In the genomic region with DNA sequence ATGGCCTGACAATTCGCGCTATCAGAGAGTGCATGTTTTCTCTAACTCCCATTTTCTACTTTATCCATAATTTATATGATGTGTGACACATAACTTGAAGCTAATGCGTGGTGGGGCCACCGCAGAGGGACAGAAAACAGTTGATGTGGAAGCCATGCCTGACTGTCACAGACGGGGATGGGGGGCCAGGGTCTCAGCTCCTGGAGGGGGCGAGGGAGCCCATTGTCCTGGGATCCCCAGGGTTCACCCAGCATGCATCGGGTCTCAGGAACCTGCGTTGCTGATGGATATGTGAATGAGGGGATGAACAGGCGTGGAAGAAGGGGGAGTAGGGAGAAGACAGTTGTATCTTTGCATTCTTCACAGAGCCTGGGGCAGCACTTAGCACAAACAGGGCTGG, we compare ENCODE assay signal across 17 cellular contexts.
"Had no signal": no experiment of that assay in that cellular context is flagged by ENCODE, and none has a peak within 500 bp of the region (broad histone marks: within the 10 kb centered on the region; RNA-seq: fewer than 3 reads in every experiment).

No MANE protein-coding gene starts in this region.

- H3K36me3 Mint-ChIP-seq: activated naive CD4-positive, alpha-beta T cell treated with anti-CD3 and anti-CD28 coated beads, Interleukin-2, amount 50 U/mL, for 24 hours; naive B cell; WTC11 had no signal

- H3K36me3 ChIP-seq: adrenal gland, ascending aorta had no signal

- H3K27ac Mint-ChIP-seq: activated naive CD4-positive, alpha-beta T cell treated with anti-CD3 and anti-CD28 coated beads, Interleukin-2, amount 50 U/mL, for 24 hours; effector memory CD8-positive, alpha-beta T cell; naive B cell; T-helper 1 cell treated with Interleukin-12 subunit alpha and Interleukin-12 subunit beta and Interleukin-4 antibody, amounts not matched to agents 30 μg/mL and 1 μg/mL, for 36 hours; WTC11 had no signal

- H3K27ac ChIP-seq: adrenal gland, ascending aorta, dorsolateral prefrontal cortex had no signal

- DNase-seq: activated CD8-positive, alpha-beta memory T cell treated with anti-CD3 and anti-CD28 coated beads for 24 hours; activated CD8-positive, alpha-beta memory T cell treated with anti-CD3 and anti-CD28 coated beads, Interleukin-2, amount 50 U/mL, for 4 hours; activated T-cell treated with anti-CD3 and anti-CD28 coated beads, Interleukin-2, amount 50 U/mL, for 24 hours; adrenal gland; dorsolateral prefrontal cortex; effector memory CD8-positive, alpha-beta T cell; hypothalamus; naive B cell; stimulated activated CD4-positive, alpha-beta T cell treated with anti-CD3 and anti-CD28 coated beads, Interleukin-4, amount 100 ng/mL, for 24 hours; stimulated activated naive CD8-positive, alpha-beta T cell treated with anti-CD3 and anti-CD28 coated beads, Interleukin-15, Interleukin-2, amounts not matched to agents 100 U/mL and 50 U/mL, for 24 hours; T1000 had no signal

- H3K4me3 Mint-ChIP-seq: activated naive CD4-positive, alpha-beta T cell treated with anti-CD3 and anti-CD28 coated beads, Interleukin-2, amount 50 U/mL, for 24 hours; activated T-cell treated with anti-CD3 and anti-CD28 coated beads, Interleukin-2, amount 50 U/mL, for 24 hours; central memory CD8-positive, alpha-beta T cell; effector memory CD8-positive, alpha-beta T cell; naive B cell; T-helper 1 cell treated with Interleukin-12 subunit alpha and Interleukin-12 subunit beta and Interleukin-4 antibody, amounts not matched to agents 30 μg/mL and 1 μg/mL, for 36 hours; WTC11 had no signal

- H3K27me3 Mint-ChIP-seq: activated naive CD4-positive, alpha-beta T cell treated with anti-CD3 and anti-CD28 coated beads, Interleukin-2, amount 50 U/mL, for 24 hours had no signal

- H3K27me3 ChIP-seq: adrenal gland, ascending aorta, dorsolateral prefrontal cortex had no signal

- H3K4me3 ChIP-seq: adrenal gland, ascending aorta, dorsolateral prefrontal cortex had no signal

- ATAC-seq: effector memory CD8-positive, alpha-beta T cell; esophagus mucosa; stimulated activated naive CD8-positive, alpha-beta T cell treated with anti-CD3 and anti-CD28 coated beads, Interleukin-15, Interleukin-2, amounts not matched to agents 100 U/mL and 50 U/mL, for 24 hours; WTC11 had no signal

- H3K9me3 ChIP-seq: adrenal gland, ascending aorta had no signal

- H3K9me3 Mint-ChIP-seq: activated naive CD4-positive, alpha-beta T cell treated with anti-CD3 and anti-CD28 coated beads, Interleukin-2, amount 50 U/mL, for 24 hours; activated T-cell treated with anti-CD3 and anti-CD28 coated beads, Interleukin-2, amount 50 U/mL, for 24 hours; central memory CD8-positive, alpha-beta T cell; effector memory CD8-positive, alpha-beta T cell; naive B cell; T-helper 1 cell treated with Interleukin-12 subunit alpha and Interleukin-12 subunit beta and Interleukin-4 antibody, amounts not matched to agents 30 μg/mL and 1 μg/mL, for 36 hours; WTC11 had no signal
